In genomic region chr3:193114431-193115340, GRCh38 we compare ENCODE assay signal across 21 cellular contexts.
"Had no signal": no experiment of that assay in that cellular context is flagged by ENCODE, and none has a peak within 500 bp of the region (broad histone marks: within the 10 kb centered on the region; RNA-seq: fewer than 3 reads in every experiment).

No MANE protein-coding gene starts in this region.

- H3K36me3 Mint-ChIP-seq: activated naive CD8-positive, alpha-beta T cell treated with anti-CD3 and anti-CD28 coated beads, Interleukin-2, amount 10 ng/mL, durations not matched to agents 7 days and 5 days; memory B cell; natural killer cell treated with Interleukin-12 subunit alpha and Interleukin-12 subunit beta and Interleukin-15 and Interleukin-18, amount 100 ng/mL, for 72 hours had no signal

- H3K4me1 ChIP-seq: esophagus squamous epithelium, right lobe of liver, transverse colon had no signal

- DNase-seq: activated CD4-positive, alpha-beta T cell treated with anti-CD3 and anti-CD28 coated beads, Interleukin-2, amount 10 ng/mL, durations not matched to agents 7 days and 5 days; activated CD8-positive, alpha-beta memory T cell treated with anti-CD3 and anti-CD28 coated beads for 24 hours; activated gamma-delta T cell treated with Interleukin-2 at 50 U/mL for 16 hours; activated naive CD8-positive, alpha-beta T cell treated with anti-CD3 and anti-CD28 coated beads, Interleukin-2, amount 10 ng/mL, durations not matched to agents 7 days and 5 days; anterior cingulate cortex; cerebellar nuclear complex; effector CD8-positive, alpha-beta T cell; esophagus squamous epithelium; hypothalamus; left ventricle myocardium superior; nucleus accumbens; right lobe of liver; stimulated activated CD4-positive, alpha-beta T cell treated with anti-CD3 and anti-CD28 coated beads, Interleukin-4, amount 100 ng/mL, for 4 hours; stimulated activated CD8-positive, alpha-beta memory T cell treated with anti-CD3 and anti-CD28 coated beads, Interleukin-4, amount 100 ng/mL, for 48 hours; stimulated activated naive CD4-positive, alpha-beta T cell treated with Interleukin-2 at 50 U/mL for 16 hours; substantia nigra; T-helper 2 cell; transverse colon had no signal

- H3K27me3 Mint-ChIP-seq: memory B cell had no signal

- H3K9me3 Mint-ChIP-seq: activated CD4-positive, alpha-beta T cell treated with anti-CD3 and anti-CD28 coated beads, Interleukin-2, amount 10 ng/mL, durations not matched to agents 7 days and 5 days; activated naive CD8-positive, alpha-beta T cell treated with anti-CD3 and anti-CD28 coated beads, Interleukin-2, amount 10 ng/mL, durations not matched to agents 7 days and 5 days had no signal

- H3K27ac Mint-ChIP-seq: activated CD4-positive, alpha-beta T cell treated with anti-CD3 and anti-CD28 coated beads, Interleukin-2, amount 10 ng/mL, durations not matched to agents 7 days and 5 days; activated naive CD8-positive, alpha-beta T cell treated with anti-CD3 and anti-CD28 coated beads, Interleukin-2, amount 10 ng/mL, durations not matched to agents 7 days and 5 days; memory B cell; natural killer cell treated with Interleukin-12 subunit alpha and Interleukin-12 subunit beta and Interleukin-15 and Interleukin-18, amount 100 ng/mL, for 72 hours had no signal

- H3K4me3 Mint-ChIP-seq: activated CD4-positive, alpha-beta T cell treated with anti-CD3 and anti-CD28 coated beads, Interleukin-2, amount 10 ng/mL, durations not matched to agents 7 days and 5 days; activated naive CD8-positive, alpha-beta T cell treated with anti-CD3 and anti-CD28 coated beads, Interleukin-2, amount 10 ng/mL, durations not matched to agents 7 days and 5 days; memory B cell; natural killer cell treated with Interleukin-12 subunit alpha and Interleukin-12 subunit beta and Interleukin-15 and Interleukin-18, amount 100 ng/mL, for 72 hours had no signal

- H3K4me2 ChIP-seq: smooth muscle cell had no signal

- H3K9me3 ChIP-seq: esophagus squamous epithelium, transverse colon had no signal

- H3K36me3 ChIP-seq: esophagus squamous epithelium, right lobe of liver, transverse colon had no signal

- H3K4me3 ChIP-seq: esophagus squamous epithelium, right lobe of liver, smooth muscle cell, transverse colon had no signal

- H3K27me3 ChIP-seq: right lobe of liver, transverse colon had no signal

- H3K27ac ChIP-seq: esophagus squamous epithelium, right lobe of liver, transverse colon had no signal

- ATAC-seq: left ventricle myocardium superior; natural killer cell treated with Interleukin-12 subunit alpha and Interleukin-12 subunit beta and Interleukin-15 and Interleukin-18, amount 100 ng/mL, for 72 hours; right lobe of liver had no signal

- H3K4me1 Mint-ChIP-seq: activated CD4-positive, alpha-beta T cell treated with anti-CD3 and anti-CD28 coated beads, Interleukin-2, amount 10 ng/mL, durations not matched to agents 7 days and 5 days; activated naive CD8-positive, alpha-beta T cell treated with anti-CD3 and anti-CD28 coated beads, Interleukin-2, amount 10 ng/mL, durations not matched to agents 7 days and 5 days; memory B cell had no signal
